Comparison of ENCODE assay signal across 8 cellular contexts in genomic region chr1:221478050-221478949, GRCh38.
DNase-seq lines count a peak whose midpoint lies in the region; ATAC-seq and TF ChIP-seq lines count a peak whose summit lies in the region.

No MANE protein-coding gene starts in this region.

- H3K27ac ChIP-seq in caudate nucleus (ENCODE audit: low read depth, low read length) (no peak overlapping the region), liver (ENCODE audit: low read depth in 1 of 2, low read length in 2 of 2) (no peak overlapping the region)

- no peak overlapping the region for H3K9ac ChIP-seq in liver (ENCODE audit: low read depth in 1 of 2, low read length in 2 of 2)

- H3K27me3 ChIP-seq in liver (ENCODE audit: control insufficient read depth in 4 of 4, insufficient read depth in 4 of 4, low read length in 3 of 4), result no peaks in the 10 kb centered on the region

- H3K9me3 ChIP-seq in liver (ENCODE audit: control insufficient read depth in 4 of 4, low read length in 3 of 4), result no peaks in the 10 kb centered on the region

- H3K4me1 ChIP-seq in liver (ENCODE audit: control insufficient read depth in 4 of 4, insufficient read depth in 4 of 4, low read length in 3 of 4), result peaks cover 0 to 2% (median 0%) of the 10 kb centered on the region in 4 donors

- DNase-seq in NCI-H2171 treated with DMSO at 0.1 percent for 48 hours (lab: John Stamatoyannopoulos, UW) (peak; percentile 1), NCI-H2171 (lab: John Stamatoyannopoulos, UW) (no peak), NCI-H1694 (lab: John Stamatoyannopoulos, UW) (peak; percentile 40), caudate nucleus (lab: John Stamatoyannopoulos, UW) (peak in 57 of 61 donors; percentile 2 to 86 (median 39))
- DNase-seq in activated CD4-positive, CD25-positive, alpha-beta regulatory T cell (lab: John Stamatoyannopoulos, UW), result peak in 3 of 4 experiments; percentile 4 to 22 (median 9)
- DNase-seq in stimulated activated CD4-positive, alpha-beta T cell treated with anti-CD3 and anti-CD28 coated beads, TNF-alpha, amount 100 ng/mL, for 4 hours (ENCODE audit: low read depth in 3 of 3), result peak; percentile 7 to 38 (median 27)

- 32% methylated on average over 8 of the region's 8 CpGs for WGBS in liver

- H3K36me3 ChIP-seq in liver (ENCODE audit: control insufficient read depth in 4 of 4, insufficient read depth in 3 of 4, low read depth in 1 of 4, low read length in 3 of 4), result no peaks in the 10 kb centered on the region

- TF ChIP-seq CTCF in liver (IDR thresholded peaks at IDR 0.05; ENCODE audit: low read depth, low read length, missing input control), result peak; percentile 52

- peak; percentile 95 for ATAC-seq in HG02623 (IDR thresholded peaks at IDR 0.05; ENCODE audit: unreplicated experiment)

- peak; percentile 92 for TF ChIP-seq RAD21 in liver (IDR thresholded peaks at IDR 0.05)

- no peak overlapping the region for H3K4me3 ChIP-seq in liver (ENCODE audit: low read depth in 1 of 3, low read length in 3 of 3)

TF ChIP-seq in liver, 16 proteins besides CTCF, POLR2A, EP300 and RAD21:
- TF ChIP-seq ZBTB33 (IDR thresholded peaks at IDR 0.05), result no peak
- peak in 1 of 2 donors; percentile 15 for TF ChIP-seq JUND (IDR thresholded peaks at IDR 0.05)
- TF ChIP-seq SP1 (IDR thresholded peaks at IDR 0.05), result no peak
